In the genomic region with DNA sequence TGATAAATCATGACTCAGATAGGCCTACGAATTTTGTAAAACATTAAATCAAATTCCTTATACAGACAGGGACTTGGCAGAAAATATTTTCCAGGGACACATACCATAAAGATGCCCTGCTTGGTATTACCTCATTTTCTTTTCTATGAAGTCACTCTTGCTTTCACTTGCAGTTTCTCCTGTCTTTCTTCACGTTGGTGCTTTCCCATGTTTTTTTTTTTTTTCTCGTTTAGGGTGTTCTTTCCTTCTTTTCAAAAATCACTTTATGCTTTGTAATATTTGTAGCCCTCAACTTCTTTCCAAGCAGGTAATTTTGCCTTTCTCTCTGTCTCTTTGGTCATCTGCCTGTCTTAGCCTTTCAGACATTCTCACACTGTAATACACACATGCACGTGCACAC, we compare ENCODE assay signal across 1 cellular context.
TF ChIP-seq lines count a peak whose summit lies in the region.

No MANE protein-coding gene starts in this region.

TF ChIP-seq in GM12878, 131 proteins besides CTCF, POLR2A, EP300 and RAD21:
- TF ChIP-seq ETV6 (conservative IDR thresholded peaks at IDR 0.05 in 1 of 2, IDR thresholded peaks at IDR 0.05 in 1 of 2; ENCODE audit: borderline replicate concordance in 1 of 2, low read depth in 1 of 2), result peak in 1 of 2 experiments; percentile 15; a peak in 1 of 4 replicates
- TF ChIP-seq YBX1 (IDR thresholded peaks at IDR 0.05), result no peak
- TF ChIP-seq, protein P1, sequence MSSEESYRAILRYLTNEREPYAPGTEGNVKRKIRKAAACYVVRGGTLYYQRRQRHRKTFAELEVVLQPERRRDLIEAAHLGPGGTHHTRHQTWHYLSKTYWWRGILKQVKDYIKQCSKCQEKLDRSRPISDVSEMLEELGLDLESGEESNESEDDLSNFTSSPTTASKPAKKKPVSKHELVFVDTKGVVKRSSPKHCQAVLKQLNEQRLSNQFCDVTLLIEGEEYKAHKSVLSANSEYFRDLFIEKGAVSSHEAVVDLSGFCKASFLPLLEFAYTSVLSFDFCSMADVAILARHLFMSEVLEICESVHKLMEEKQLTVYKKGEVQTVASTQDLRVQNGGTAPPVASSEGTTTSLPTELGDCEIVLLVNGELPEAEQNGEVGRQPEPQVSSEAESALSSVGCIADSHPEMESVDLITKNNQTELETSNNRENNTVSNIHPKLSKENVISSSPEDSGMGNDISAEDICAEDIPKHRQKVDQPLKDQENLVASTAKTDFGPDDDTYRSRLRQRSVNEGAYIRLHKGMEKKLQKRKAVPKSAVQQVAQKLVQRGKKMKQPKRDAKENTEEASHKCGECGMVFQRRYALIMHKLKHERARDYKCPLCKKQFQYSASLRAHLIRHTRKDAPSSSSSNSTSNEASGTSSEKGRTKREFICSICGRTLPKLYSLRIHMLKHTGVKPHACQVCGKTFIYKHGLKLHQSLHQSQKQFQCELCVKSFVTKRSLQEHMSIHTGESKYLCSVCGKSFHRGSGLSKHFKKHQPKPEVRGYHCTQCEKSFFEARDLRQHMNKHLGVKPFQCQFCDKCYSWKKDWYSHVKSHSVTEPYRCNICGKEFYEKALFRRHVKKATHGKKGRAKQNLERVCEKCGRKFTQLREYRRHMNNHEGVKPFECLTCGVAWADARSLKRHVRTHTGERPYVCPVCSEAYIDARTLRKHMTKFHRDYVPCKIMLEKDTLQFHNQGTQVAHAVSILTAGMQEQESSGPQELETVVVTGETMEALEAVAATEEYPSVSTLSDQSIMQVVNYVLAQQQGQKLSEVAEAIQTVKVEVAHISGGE (CRISPR knock-in tag; IDR thresholded peaks at IDR 0.05), result no peak
- peak; percentile 49 to 69; a peak in 3 of 4 replicates for TF ChIP-seq BHLHE40 (IDR thresholded peaks at IDR 0.05; ENCODE audit: borderline replicate concordance in 1 of 2, low read depth in 2 of 2, low read length in 1 of 2)
- peak; percentile 10; the same call in 1 of the 2 replicates for TF ChIP-seq RUNX3 (IDR thresholded peaks at IDR 0.05; ENCODE audit: low read length)
- 0 out of 2 replicates have a peak, but pooled peaks have one; percentile 39 for TF ChIP-seq RAD51 (IDR thresholded peaks at IDR 0.05)
- TF ChIP-seq ZSCAN29 (IDR thresholded peaks at IDR 0.05), result no peak
- TF ChIP-seq, protein P2, sequence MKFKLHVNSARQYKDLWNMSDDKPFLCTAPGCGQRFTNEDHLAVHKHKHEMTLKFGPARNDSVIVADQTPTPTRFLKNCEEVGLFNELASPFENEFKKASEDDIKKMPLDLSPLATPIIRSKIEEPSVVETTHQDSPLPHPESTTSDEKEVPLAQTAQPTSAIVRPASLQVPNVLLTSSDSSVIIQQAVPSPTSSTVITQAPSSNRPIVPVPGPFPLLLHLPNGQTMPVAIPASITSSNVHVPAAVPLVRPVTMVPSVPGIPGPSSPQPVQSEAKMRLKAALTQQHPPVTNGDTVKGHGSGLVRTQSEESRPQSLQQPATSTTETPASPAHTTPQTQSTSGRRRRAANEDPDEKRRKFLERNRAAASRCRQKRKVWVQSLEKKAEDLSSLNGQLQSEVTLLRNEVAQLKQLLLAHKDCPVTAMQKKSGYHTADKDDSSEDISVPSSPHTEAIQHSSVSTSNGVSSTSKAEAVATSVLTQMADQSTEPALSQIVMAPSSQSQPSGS (IDR thresholded peaks at IDR 0.05; ENCODE audit: low read length), result peak; percentile 63
- TF ChIP-seq, protein P3, sequence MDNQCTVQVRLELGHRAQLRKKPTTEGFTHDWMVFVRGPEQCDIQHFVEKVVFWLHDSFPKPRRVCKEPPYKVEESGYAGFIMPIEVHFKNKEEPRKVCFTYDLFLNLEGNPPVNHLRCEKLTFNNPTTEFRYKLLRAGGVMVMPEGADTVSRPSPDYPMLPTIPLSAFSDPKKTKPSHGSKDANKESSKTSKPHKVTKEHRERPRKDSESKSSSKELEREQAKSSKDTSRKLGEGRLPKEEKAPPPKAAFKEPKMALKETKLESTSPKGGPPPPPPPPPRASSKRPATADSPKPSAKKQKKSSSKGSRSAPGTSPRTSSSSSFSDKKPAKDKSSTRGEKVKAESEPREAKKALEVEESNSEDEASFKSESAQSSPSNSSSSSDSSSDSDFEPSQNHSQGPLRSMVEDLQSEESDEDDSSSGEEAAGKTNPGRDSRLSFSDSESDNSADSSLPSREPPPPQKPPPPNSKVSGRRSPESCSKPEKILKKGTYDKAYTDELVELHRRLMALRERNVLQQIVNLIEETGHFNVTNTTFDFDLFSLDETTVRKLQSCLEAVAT (IDR thresholded peaks at IDR 0.05), result peak; percentile 73; the same call in 1 of the 2 replicates
- peak; percentile 18 for TF ChIP-seq SMAD1 (IDR thresholded peaks at IDR 0.05; ENCODE audit: low read depth, partially characterized antibody)
- TF ChIP-seq MAX (IDR thresholded peaks at IDR 0.05; ENCODE audit: low read depth, low read length), result no peak
- TF ChIP-seq ZBED1 (IDR thresholded peaks at IDR 0.05; ENCODE audit: borderline replicate concordance), result peak; percentile 23; the same call in 1 of the 2 replicates
- TF ChIP-seq HDGF (IDR thresholded peaks at IDR 0.05), result 0 out of 2 replicates have a peak, but pooled peaks have one; percentile 65
- peak; percentile 90 for TF ChIP-seq CREB1 (IDR thresholded peaks at IDR 0.05; ENCODE audit: low read depth)
- peak; percentile 31 for TF ChIP-seq BCL3 (IDR thresholded peaks at IDR 0.05; ENCODE audit: borderline replicate concordance, insufficient read depth, low read depth, low read length, poor library complexity, severe bottlenecking)
- TF ChIP-seq, protein P4, sequence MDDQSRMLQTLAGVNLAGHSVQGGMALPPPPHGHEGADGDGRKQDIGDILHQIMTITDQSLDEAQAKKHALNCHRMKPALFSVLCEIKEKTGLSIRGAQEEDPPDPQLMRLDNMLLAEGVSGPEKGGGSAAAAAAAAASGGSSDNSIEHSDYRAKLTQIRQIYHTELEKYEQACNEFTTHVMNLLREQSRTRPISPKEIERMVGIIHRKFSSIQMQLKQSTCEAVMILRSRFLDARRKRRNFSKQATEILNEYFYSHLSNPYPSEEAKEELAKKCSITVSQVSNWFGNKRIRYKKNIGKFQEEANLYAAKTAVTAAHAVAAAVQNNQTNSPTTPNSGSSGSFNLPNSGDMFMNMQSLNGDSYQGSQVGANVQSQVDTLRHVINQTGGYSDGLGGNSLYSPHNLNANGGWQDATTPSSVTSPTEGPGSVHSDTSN (IDR thresholded peaks at IDR 0.05; ENCODE audit: insufficient replicate concordance, low read depth, low read length), result no peak
- TF ChIP-seq, protein P5, sequence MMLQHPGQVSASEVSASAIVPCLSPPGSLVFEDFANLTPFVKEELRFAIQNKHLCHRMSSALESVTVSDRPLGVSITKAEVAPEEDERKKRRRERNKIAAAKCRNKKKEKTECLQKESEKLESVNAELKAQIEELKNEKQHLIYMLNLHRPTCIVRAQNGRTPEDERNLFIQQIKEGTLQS (IDR thresholded peaks at IDR 0.05; ENCODE audit: borderline replicate concordance, extremely low read depth, low read depth, low read length), result no peak
- peak in 1 of 2 experiments; percentile 58; a peak in 2 of 4 replicates for TF ChIP-seq IKZF2 (IDR thresholded peaks at IDR 0.05)
- peak; percentile 96 for TF ChIP-seq ATF7 (IDR thresholded peaks at IDR 0.05; ENCODE audit: low read depth)
- peak; percentile 77 for TF ChIP-seq ZNF384 (IDR thresholded peaks at IDR 0.05; ENCODE audit: borderline replicate concordance, low read depth, low read length)
- TF ChIP-seq JUNB (IDR thresholded peaks at IDR 0.05), result peak; percentile 66
- TF ChIP-seq NBN (IDR thresholded peaks at IDR 0.05), result peak; percentile 68
- TF ChIP-seq FOXM1 (IDR thresholded peaks at IDR 0.05; ENCODE audit: low read depth, low read length), result peak; percentile 44; the same call in 1 of the 2 replicates
- peak; percentile 76 for TF ChIP-seq CREM (IDR thresholded peaks at IDR 0.05; ENCODE audit: low read depth)
- peak; percentile 63; the same call in 1 of the 2 replicates for TF ChIP-seq NFIC (IDR thresholded peaks at IDR 0.05; ENCODE audit: low read depth, low read length)
